ENCODE assay signal across 21 cellular contexts in genomic region chr11:61497876-61498275, GRCh38. TPM values are rescaled to one million over a fixed set of nuclear protein-coding genes. Genes with fewer than 3 reads are reported as not detected.
DNase-seq lines count a peak whose midpoint lies in the region; ATAC-seq, FAIRE-seq and TF ChIP-seq lines count a peak whose summit lies in the region.
"Had no signal": no experiment of that assay in that cellular context is flagged by ENCODE, and none has a peak within 500 bp of the region (broad histone marks: within the 10 kb centered on the region; RNA-seq: fewer than 3 reads in every experiment).

No MANE protein-coding gene starts in this region.

- no peak overlapping the region for H2BK120ac ChIP-seq in H1 (replicated peaks; ENCODE audit: low read depth, low read length)

- CTCF ChIA-PET in H1 (lab: Charles Lee; ENCODE audit: partially characterized antibody), result interaction anchor here (40.4 kb wide), 1 partner anchor 30 kb away, joined by 2106 read pairs; a partner anchor contains a TSS
- CTCF ChIA-PET in GM10248 (lab: Yijun Ruan, JAX), result no interaction called here

- H3K4me1 ChIP-seq in OCI-LY3 (ENCODE audit: low read length) (peaks cover 12% of the 10 kb centered on the region), H1 (replicated peaks in 1 of 4; ENCODE audit: control insufficient read depth in 3 of 4, insufficient read depth in 4 of 4, low read length in 3 of 4) (peaks cover 1 to 11% (median 7%) of the 10 kb centered on the region in 4 experiments; a peak in 6 of 7 replicates)
- H3K4me1 ChIP-seq: A549 had no signal

- WGBS in H1 (ENCODE audit: extremely low coverage in 1 of 2, insufficient coverage in 1 of 2, insufficient read length in 1 of 2, insufficient replicate concordance in 2 of 2, low coverage in 1 of 2, low lambda C conversion rate in 2 of 2, missing lambda C conversion rate in 1 of 2), 2 experiments, result 78% methylated on average over 9 of the region's 9 CpGs; no CpG with 5 or more reads in 1 of the 2 experiments

- no peaks in the 10 kb centered on the region for H3K9me3 ChIP-seq in OCI-LY3 (ENCODE audit: insufficient read depth, low read length)
- no peaks in the 10 kb centered on the region for H3K9me3 ChIP-seq in H1 (ENCODE audit: insufficient read depth in 2 of 2, low read depth in 1 of 2, low read length in 1 of 2)
- H3K9me3 ChIP-seq: A549, BLaER1 had no signal

- no peak for TF ChIP-seq CTCF in OCI-LY3 (IDR thresholded peaks at IDR 0.05; ENCODE audit: low read depth, low read length)
- no peak for TF ChIP-seq CTCF in H1 (IDR thresholded peaks at IDR 0.05; ENCODE audit: control extremely low read depth in 1 of 3, insufficient read depth in 1 of 3, low read depth in 1 of 3, low read length in 3 of 3)
- no peak for TF ChIP-seq CTCF in GM10248 (IDR thresholded peaks at IDR 0.05; ENCODE audit: control extremely low read depth, extremely low read depth, low read depth, missing control alignments)

- H3K23me2 ChIP-seq in H1 (ENCODE audit: low read depth, low read length), result peaks cover 12% of the 10 kb centered on the region; the same call in 1 of the 2 replicates

- peak overlapping the region; percentile 68 for H3K9ac ChIP-seq in OCI-LY3 (ENCODE audit: low read length)
- H3K9ac ChIP-seq in H1 (replicated peaks in 1 of 4; ENCODE audit: extremely low read depth in 1 of 4, low read depth in 3 of 4, low read length in 3 of 4), result no peak overlapping the region
- H3K9ac ChIP-seq: BLaER1 had no signal

- no peak for TF ChIP-seq EP300 in H1 (IDR thresholded peaks at IDR 0.05; ENCODE audit: borderline replicate concordance in 1 of 2, low read depth in 2 of 2, low read length in 2 of 2)

- no peak overlapping the region for H2AFZ ChIP-seq in OCI-LY3 (ENCODE audit: low read depth, low read length)
- H2AFZ ChIP-seq in H1 (ENCODE audit: low read length), result no peak overlapping the region

- H2AK5ac ChIP-seq in H1 (ENCODE audit: low read depth, low read length), result peak overlapping the region; percentile 65

- H3K27me3 ChIP-seq in H7 (ENCODE audit: control insufficient read depth, insufficient read depth, low read length) (peaks cover 1% of the 10 kb centered on the region; the same call in 1 of the 2 replicates), OCI-LY3 (ENCODE audit: low read depth, low read length) (no peaks in the 10 kb centered on the region), H1 (replicated peaks in 1 of 4; ENCODE audit: control insufficient read depth in 3 of 4, extremely low read depth in 1 of 4, insufficient read depth in 3 of 4, low read length in 3 of 4) (peaks cover 0 to 8% (median 4%) of the 10 kb centered on the region in 4 experiments; a peak in 4 of 7 replicates)
- H3K27me3 ChIP-seq: BLaER1 had no signal

- H4K20me1 ChIP-seq in OCI-LY3 (ENCODE audit: insufficient read depth, low read length) (no peaks in the 10 kb centered on the region), H1 (replicated peaks in 1 of 2; ENCODE audit: control insufficient read depth in 1 of 2, insufficient read depth in 2 of 2, low read length in 2 of 2) (peaks cover 0 to 7% of the 10 kb centered on the region in 2 experiments)
- H4K20me1 ChIP-seq: BLaER1 had no signal

- H2BK15ac ChIP-seq in H1 (ENCODE audit: low read length), result peak overlapping the region; percentile 97; the same call in 1 of the 2 replicates

- peak overlapping the region; percentile 33 for H3K4ac ChIP-seq in H1 (replicated peaks; ENCODE audit: insufficient read length, low read depth, low read length)

- H3K4me2 ChIP-seq in OCI-LY3 (ENCODE audit: low read length), result peak overlapping the region; percentile 81
- no peak overlapping the region for H3K4me2 ChIP-seq in H1 (ENCODE audit: insufficient read depth in 1 of 2, low read depth in 2 of 2, low read length in 2 of 2)
- H3K4me2 ChIP-seq: A549, BLaER1 had no signal

- H3K4me3 ChIP-seq in H7 (ENCODE audit: insufficient read depth, low read depth, low read length) (no peak overlapping the region), OCI-LY3 (ENCODE audit: low read length) (peak overlapping the region; percentile 77), H1 (ENCODE audit: extremely low read depth in 1 of 4, insufficient read depth in 2 of 4, low read depth in 3 of 4, low read length in 4 of 4) (no peak overlapping the region)
- H3K4me3 ChIP-seq: A549, BLaER1 had no signal

- peak overlapping the region; percentile 45 for H4K91ac ChIP-seq in H1 (replicated peaks; ENCODE audit: insufficient read length, low read length)

- no peak for ATAC-seq in HG03196 (IDR thresholded peaks at IDR 0.05; ENCODE audit: unreplicated experiment)
- ATAC-seq: A549 had no signal

- DNase-seq in DMS53 (lab: John Stamatoyannopoulos, UW) (peak; percentile 32), DMS53 treated with DMSO at 0.1 percent for 48 hours (lab: John Stamatoyannopoulos, UW; ENCODE audit: unreplicated experiment) (no peak), H7 (peak; percentile 37), H1 (ENCODE audit: low read depth in 1 of 2, low spot score in 2 of 2) (no peak), AG20443 (ENCODE audit: low spot score) (no peak), GM10248 (ENCODE audit: extremely low spot score) (no peak)
- DNase-seq: CD4-positive, alpha-beta memory T cell; DMS153; DND-41; EL; HCEC 1CT had no signal

- H3K56ac ChIP-seq in H1 (replicated peaks; ENCODE audit: insufficient read length, low read depth, low read length), result peak overlapping the region; percentile 97

- no peak overlapping the region for H3K14ac ChIP-seq in H1 (ENCODE audit: insufficient read length)

- peak overlapping the region; percentile 6; the same call in 1 of the 2 replicates for H2BK5ac ChIP-seq in H1 (ENCODE audit: low read depth, low read length)

- H3K79me2 ChIP-seq in OCI-LY3 (ENCODE audit: low read length) (peaks cover 11% of the 10 kb centered on the region), H1 (ENCODE audit: control insufficient read depth in 1 of 2, insufficient read depth in 2 of 2, low read length in 2 of 2) (no peaks in the 10 kb centered on the region)

- H3K36me3 ChIP-seq in H7 (replicated peaks; ENCODE audit: control insufficient read depth, insufficient read depth, low read length), result no peaks in the 10 kb centered on the region
- H3K36me3 ChIP-seq in OCI-LY3 (replicated peaks; ENCODE audit: low read depth, low read length), result peaks cover 10% of the 10 kb centered on the region
- H3K36me3 ChIP-seq in H1 (ENCODE audit: control insufficient read depth in 2 of 4, insufficient read depth in 4 of 4, low read length in 3 of 4), result no peaks in the 10 kb centered on the region
- H3K36me3 ChIP-seq: BLaER1 had no signal

- no peak overlapping the region for H4K5ac ChIP-seq in H1 (ENCODE audit: insufficient read length, low read depth, low read length)

- peak overlapping the region; percentile 60 for H2BK12ac ChIP-seq in H1 (ENCODE audit: low read depth, low read length)

- peak overlapping the region; percentile 83 for H2BK20ac ChIP-seq in H1 (ENCODE audit: low read length)

- POLR2A ChIA-PET in H1 (lab: Charles Lee; ENCODE audit: partially characterized antibody) (interaction anchor here (1.2 to 1.4 kb wide), 3 partner anchors 11 to 17 kb away, joined by 4 to 6 read pairs (median 5); no protein-coding TSS in a partner anchor), GM10248 (lab: Yijun Ruan, JAX) (no interaction called here)

- TF ChIP-seq POLR2A in H1 (IDR thresholded peaks at IDR 0.05; ENCODE audit: control extremely low read depth in 1 of 2, low read depth in 2 of 2, low read length in 2 of 2), result no peak

- H4K8ac ChIP-seq in H1 (ENCODE audit: extremely low read depth, insufficient read depth, low read length), result no peak overlapping the region

- FAIRE-seq in H1 (lab: Jason Lieb, UNC), result no peak
- FAIRE-seq: A549, GM19239 had no signal

- H3K18ac ChIP-seq in H1 (ENCODE audit: extremely low read depth, low read length), result peak overlapping the region; percentile 34; the same call in 1 of the 2 replicates

- H3K79me1 ChIP-seq in H1 (ENCODE audit: low read depth, low read length), result no peaks in the 10 kb centered on the region

- H3K27ac ChIP-seq in OCI-LY3 (ENCODE audit: low read length), result no peak overlapping the region
- H3K27ac ChIP-seq in H1 (ENCODE audit: low read depth, low read length), result no peak overlapping the region
- H3K27ac ChIP-seq: 22Rv1, A549, BLaER1, HL-60 had no signal

- no peak for TF ChIP-seq RAD21 in H1 (IDR thresholded peaks at IDR 0.05 in 1 of 2, conservative IDR thresholded peaks at IDR 0.05 in 1 of 2; ENCODE audit: low read depth in 2 of 2, low read length in 2 of 2)

- H3K23ac ChIP-seq in H1 (ENCODE audit: insufficient read length), result no peak overlapping the region

TF ChIP-seq in H1, 55 proteins besides CTCF, POLR2A, EP300 and RAD21:
- TF ChIP-seq SAP30 (IDR thresholded peaks at IDR 0.05; ENCODE audit: insufficient read depth, insufficient replicate concordance, low read length), result no peak
- no peak for TF ChIP-seq RBBP5 (IDR thresholded peaks at IDR 0.05; ENCODE audit: borderline replicate concordance, low read depth, low read length)
- TF ChIP-seq SP2 (IDR thresholded peaks at IDR 0.05; ENCODE audit: low read length), result no peak
- no peak for TF ChIP-seq EZH2 (IDR thresholded peaks at IDR 0.05; ENCODE audit: low read depth, low read length, severe bottlenecking)

RNA-seq across cellular contexts. Expression of gene LRRC10B, which starts 10.7 kb away (rescaled TPM):
- 2.5 and 2.6 TPM in 2 replicates for total RNA-seq in H7 (2014; rRNA removed; shearing (Covaris generic))
- total RNA-seq in H1 (2021; fragmentation: NEBNext Ultra II Directional; extraction: Animal tissue kit (Norgen Biotek cat#: 25700)), result 0.47 and 0.61 TPM in 2 replicates
- 0.71 and 1.1 TPM in 2 replicates for polyA plus RNA-seq in H1 (2011; rRNA removed)
- 0.58 TPM for polyA plus RNA-seq in H1 (2011; cell fraction: cytosol; rRNA removed)
- polyA plus RNA-seq in H1 (2011; cell fraction: nucleus; rRNA removed), result 1.1 TPM
- 0.15 to 0.57 TPM (median 0.38 TPM) in 4 replicates for polyA plus RNA-seq in H1 (2012, experiment 1 of 2)
- polyA plus RNA-seq in H1 (2012, experiment 2 of 2), result 0.66 TPM
- 0.51 TPM for polyA plus RNA-seq in H1 (2013, experiment 1 of 2)
- polyA plus RNA-seq in H1 (2013, experiment 2 of 2), result 0.53 TPM
- polyA minus RNA-seq in H1 (2011; rRNA and poly(A)+ RNA removed), result 0.27 and 0.79 TPM in 2 replicates
- not detected for polyA minus RNA-seq in H1 (2011; cell fraction: cytosol; rRNA and poly(A)+ RNA removed)
- polyA minus RNA-seq in H1 (2011; cell fraction: nucleus; rRNA and poly(A)+ RNA removed), result 1.2 TPM
- total RNA-seq: CD4-positive, alpha-beta memory T cell; H4; HT1080 had no signal
- polyA plus RNA-seq: CD14-positive monocyte; CD4-positive, alpha-beta memory T cell had no signal

Comparison
In these comparisons a context has a peak if more than half of its experiments do, and no peak if none do; other contexts are left out.
1. DNase-seq: peak in DMS53 (single experiment) and H7 (single experiment); none in DMS53 treated with DMSO at 0.1 percent for 48 hours (single experiment), H1 (0 of 2), AG20443 (single experiment) and GM10248 (single experiment).